In the genomic region with DNA sequence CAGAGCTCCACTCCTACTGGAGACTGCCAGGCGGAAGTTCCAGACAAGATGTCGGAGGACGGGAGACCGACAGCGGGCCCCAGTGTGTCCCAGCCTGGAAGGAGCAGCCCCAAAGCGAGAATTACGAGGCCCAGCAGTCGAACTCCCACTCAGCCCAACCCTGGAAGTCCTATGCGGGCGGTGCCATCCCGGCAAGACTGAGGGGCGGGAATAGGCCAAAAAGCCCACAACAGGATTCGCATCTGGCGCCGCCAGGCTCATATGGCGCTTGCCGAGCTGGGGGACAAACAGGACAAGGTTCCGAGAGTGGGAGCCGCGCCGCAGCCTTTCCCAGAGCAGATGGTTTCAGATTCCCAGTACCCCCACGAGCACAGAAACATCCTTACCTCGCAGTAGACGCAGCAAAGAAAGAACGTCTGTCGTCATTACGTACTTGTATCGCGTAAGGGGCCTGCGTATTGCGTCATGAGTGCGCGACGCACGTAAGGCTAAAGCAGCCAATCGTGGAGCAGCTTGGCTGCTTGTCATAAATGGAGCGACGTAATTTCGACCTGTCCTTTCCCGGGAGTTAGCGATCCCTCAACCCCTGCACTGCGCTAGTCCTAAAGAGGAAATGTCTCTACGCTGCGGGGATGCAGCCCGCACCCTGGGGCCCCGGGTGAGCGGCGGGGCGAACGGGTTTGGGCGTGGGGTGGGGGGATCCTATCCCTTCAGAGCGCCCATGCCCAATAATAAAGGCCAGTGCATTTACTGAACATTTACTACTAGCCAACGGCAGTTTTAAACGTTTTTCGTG, we compare ENCODE assay signal across 8 cellular contexts. TPM values are rescaled to one million over a fixed set of nuclear protein-coding genes. Genes with fewer than 3 reads are reported as not detected.
DNase-seq lines count a peak whose midpoint lies in the region; ATAC-seq and TF ChIP-seq lines count a peak whose summit lies in the region.

A gene (plus strand): TSS at position 552 of the 796 bp plus-strand sequence. CDS start 62 bp downstream, at position 614.
A gene (minus strand): TSS at position 418 of the 796 bp plus-strand sequence. CDS start 483 bp downstream, outside the sequence.

- peak; percentile 80 for ATAC-seq in GM21825 (IDR thresholded peaks at IDR 0.05; ENCODE audit: unreplicated experiment)

- H3K27ac ChIP-seq in Karpas-422 (ENCODE audit: low read length) (peak within 1 kb of the TSS; percentile 84), esophagus muscularis mucosa (replicated peaks in 1 of 4) (peak within 1 kb of the TSS; percentile 95 to 96 (median 96)), muscle layer of duodenum (ENCODE audit: low read length) (peak within 1 kb of the TSS; percentile 98)

- peak; percentile 92 for TF ChIP-seq POLR2A in esophagus muscularis mucosa (IDR thresholded peaks at IDR 0.05; ENCODE audit: low read depth)

- H3K4me1 ChIP-seq in Karpas-422 (ENCODE audit: low read length) (peaks cover 38% of the 10 kb centered on the region), esophagus muscularis mucosa (peaks cover 24 to 47% (median 42%) of the 10 kb centered on the region in 4 donors), muscle layer of duodenum (ENCODE audit: control insufficient read depth in 1 of 2, insufficient read depth in 2 of 2, low read length in 2 of 2) (peaks cover 3 to 25% of the 10 kb centered on the region in 2 donors)

- H3K9me2 ChIP-seq in Karpas-422 (replicated peaks; ENCODE audit: insufficient read depth, low read length) = no peaks in the 10 kb centered on the region

- H3K4me3 ChIP-seq in Karpas-422 (ENCODE audit: low read length) (peak within 1 kb of the TSS; percentile 95), esophagus muscularis mucosa (peak within 1 kb of the TSS; percentile 70 to 86 (median 77)), muscle layer of duodenum (ENCODE audit: low read depth in 1 of 2, low read length in 2 of 2) (peak within 1 kb of the TSS; percentile 78 to 97)

- no peaks in the 10 kb centered on the region for H3K27me3 ChIP-seq in Karpas-422 (ENCODE audit: low read length)
- no peaks in the 10 kb centered on the region for H3K27me3 ChIP-seq in esophagus muscularis mucosa
- H3K27me3 ChIP-seq in muscle layer of duodenum (ENCODE audit: low read depth, low read length) = no peaks in the 10 kb centered on the region

- H3K36me3 ChIP-seq in Karpas-422 (ENCODE audit: insufficient read depth, low read length) (peaks cover 55% of the 10 kb centered on the region), esophagus muscularis mucosa (peaks cover 31 to 66% (median 52%) of the 10 kb centered on the region in 4 donors), muscle layer of duodenum (ENCODE audit: control insufficient read depth in 1 of 2, insufficient read depth in 2 of 2, low read length in 2 of 2) (peaks cover 35 to 54% of the 10 kb centered on the region in 2 donors)

- peak within 1 kb of the TSS; percentile 47; the same call in 1 of the 2 replicates for H2AFZ ChIP-seq in Karpas-422 (ENCODE audit: low read length)

- H3K9me3 ChIP-seq in Karpas-422 (ENCODE audit: low read length) (no peaks in the 10 kb centered on the region), esophagus muscularis mucosa (no peaks in the 10 kb centered on the region), muscle layer of duodenum (ENCODE audit: control insufficient read depth in 1 of 2, low read length in 2 of 2) (no peaks in the 10 kb centered on the region)

- H3K4me2 ChIP-seq in Karpas-422 (ENCODE audit: low read depth, low read length, poor library complexity, severe bottlenecking) = peak within 1 kb of the TSS; percentile 94

- TF ChIP-seq CTCF in esophagus muscularis mucosa (IDR thresholded peaks at IDR 0.05) = peak in 1 of 3 experiments; percentile 12

- WGBS in esophagus muscularis mucosa = under 1% methylated on average over 37 of the region's 55 CpGs

- peaks cover 38% of the 10 kb centered on the region for H4K20me1 ChIP-seq in Karpas-422 (ENCODE audit: insufficient read depth, low read depth, low read length)

- TF ChIP-seq EP300 in esophagus muscularis mucosa (IDR thresholded peaks at IDR 0.05) = no peak

- H3K9ac ChIP-seq in Karpas-422 (ENCODE audit: low read length) = peak within 1 kb of the TSS; percentile 84

- H3K79me2 ChIP-seq in Karpas-422 (ENCODE audit: low read length) = peaks cover 43% of the 10 kb centered on the region

- intact Hi-C loops in esophagus muscularis mucosa (cut with DNase I) = loop anchor here (5.0 to 10.0 kb wide), 4 partner anchors 69 to 596 kb away; a partner anchor contains a TSS

- DNase-seq in DMS79 treated with DMSO at 0.1 percent for 48 hours (lab: John Stamatoyannopoulos, UW) (peak; percentile 63), Karpas-422 (peak; percentile 99), RKO (ENCODE audit: low spot score) (peak; percentile 99), activated T-helper 1 cell treated with Interleukin-2 at 50 U/mL for 16 hours (ENCODE audit: low read depth) (peak; percentile 88), esophagus muscularis mucosa (ENCODE audit: extremely low spot score) (peak; percentile 99)
- peak; percentile 87 to 92 for DNase-seq in stimulated activated CD8-positive, alpha-beta memory T cell treated with anti-CD3 and anti-CD28 coated beads, Interleukin-7, amount 100 ng/mL, for 4 hours (ENCODE audit: low read depth in 2 of 2)

RNA-seq across cellular contexts. Expression of the first gene that starts in this region (rescaled TPM):
- 14.1 and 19.5 TPM in 2 replicates for total RNA-seq in Karpas-422 (2014; rRNA removed; shearing (Covaris generic); ENCODE audit: low replicate concordance)
- 10 to 100 TPM in 2 of 4 donors, 1 to 10 TPM in 2; 8.5 to 11.6 (median 9.7) TPM for total RNA-seq in esophagus muscularis mucosa

RNA-seq across cellular contexts. Expression of the second gene that starts in this region (rescaled TPM):
- 3,556 and 5,641 TPM in 2 replicates for total RNA-seq in Karpas-422 (2014; rRNA removed; shearing (Covaris generic); ENCODE audit: low replicate concordance)
- 1,000 to 10,000 TPM; 1,962 to 6,543 (median 3,653) TPM for total RNA-seq in esophagus muscularis mucosa

Comparison
In these comparisons a context has a peak if more than half of its experiments do, and no peak if none do; other contexts are left out.
1. Peak in every context shown above with its lines: DNase-seq, ATAC-seq, H3K4me3 ChIP-seq and H3K27ac ChIP-seq.